ENCODE assay signal across 20 cellular contexts in genomic region chr19:2212861-2213711, GRCh38. TPM values are rescaled to one million over a fixed set of nuclear protein-coding genes. Genes with fewer than 3 reads are reported as not detected.
DNase-seq lines count a peak whose midpoint lies in the region; ATAC-seq and TF ChIP-seq lines count a peak whose summit lies in the region.
"Had no signal": no experiment of that assay in that cellular context is flagged by ENCODE, and none has a peak within 500 bp of the region (broad histone marks: within the 10 kb centered on the region; RNA-seq: fewer than 3 reads in every experiment).

No MANE protein-coding gene starts in this region.

- H3K27ac Mint-ChIP-seq in activated T-cell treated with anti-CD3 and anti-CD28 coated beads, Interleukin-2, amount 50 U/mL, for 24 hours: peak overlapping the region; percentile 75
- H3K27ac Mint-ChIP-seq: dendritic cell treated with granulocyte-macrophage colony-stimulating factor and Interleukin-4, amounts not matched to agents 40 ng/mL and 50 ng/mL, for 4 days had no signal

- intact Hi-C loops in dorsolateral prefrontal cortex (cut with DNase I): no loop called here

- H3K36me3 ChIP-seq in mesenchymal stem cell (ENCODE audit: control insufficient read depth in 1 of 2, insufficient read depth in 2 of 2, low read depth in 1 of 2, low read length in 2 of 2) (peaks cover 85 to 91% of the 10 kb centered on the region in 2 experiments), upper lobe of left lung (peaks cover 22 to 98% (median 91%) of the 10 kb centered on the region in 4 donors)

- no peak overlapping the region for H3K14ac ChIP-seq in mesenchymal stem cell (ENCODE audit: low read length in 2 of 2)

- no peak overlapping the region for H2BK5ac ChIP-seq in mesenchymal stem cell (ENCODE audit: low read depth, low read length, poor library complexity, severe bottlenecking)

- H3K9me3 ChIP-seq in mesenchymal stem cell (ENCODE audit: control insufficient read depth, low read length): no peaks in the 10 kb centered on the region
- no peaks in the 10 kb centered on the region for H3K9me3 ChIP-seq in upper lobe of left lung
- H3K9me3 ChIP-seq: esophagus muscularis mucosa, neutrophil, sigmoid colon had no signal

- no peak overlapping the region for H3K23ac ChIP-seq in mesenchymal stem cell (ENCODE audit: low read length in 2 of 2)

- H3K27me3 Mint-ChIP-seq in activated T-cell treated with anti-CD3 and anti-CD28 coated beads, Interleukin-2, amount 50 U/mL, for 24 hours: no peaks in the 10 kb centered on the region
- H3K27me3 Mint-ChIP-seq: dendritic cell treated with granulocyte-macrophage colony-stimulating factor and Interleukin-4, amounts not matched to agents 40 ng/mL and 50 ng/mL, for 4 days had no signal

- H3K9me3 Mint-ChIP-seq in activated T-cell treated with anti-CD3 and anti-CD28 coated beads, Interleukin-2, amount 50 U/mL, for 24 hours: no peaks in the 10 kb centered on the region
- H3K9me3 Mint-ChIP-seq: dendritic cell treated with granulocyte-macrophage colony-stimulating factor and Interleukin-4, amounts not matched to agents 40 ng/mL and 50 ng/mL, for 4 days had no signal

- H4K8ac ChIP-seq in mesenchymal stem cell (ENCODE audit: low read length): no peak overlapping the region

- TF ChIP-seq CTCF in dorsolateral prefrontal cortex (IDR thresholded peaks at IDR 0.05 in 54 of 56, conservative IDR thresholded peaks at IDR 0.05 in 2 of 56; ENCODE audit: low read depth in 1 of 56, partially characterized antibody in 56 of 56): no peak
- no peak for TF ChIP-seq CTCF in upper lobe of left lung (IDR thresholded peaks at IDR 0.05)

- TF ChIP-seq POLR2A in upper lobe of left lung (IDR thresholded peaks at IDR 0.05): no peak

- H3K4me1 ChIP-seq in mesenchymal stem cell (ENCODE audit: control insufficient read depth, insufficient read depth, low read depth, low read length) (peaks cover 25% of the 10 kb centered on the region), upper lobe of left lung (peaks cover 6 to 30% (median 11%) of the 10 kb centered on the region in 4 donors)

- peaks cover 58% of the 10 kb centered on the region for H3K79me1 ChIP-seq in mesenchymal stem cell (replicated peaks; ENCODE audit: low read length, poor library complexity, severe bottlenecking)

- H3K18ac ChIP-seq in mesenchymal stem cell (ENCODE audit: low read depth in 1 of 2, low read length in 2 of 2): no peak overlapping the region

- H3K4me2 ChIP-seq in mesenchymal stem cell (ENCODE audit: low read length, poor library complexity, severe bottlenecking): no peak overlapping the region

- H4K91ac ChIP-seq in mesenchymal stem cell (ENCODE audit: low read length): no peak overlapping the region

- H3K4ac ChIP-seq in mesenchymal stem cell (ENCODE audit: low read depth in 1 of 2, low read length in 2 of 2): no peak overlapping the region

- peak overlapping the region; percentile 29 for H3K9ac ChIP-seq in mesenchymal stem cell (ENCODE audit: low read length)

- 96% methylated on average over 21 of the region's 21 CpGs for WGBS in mesenchymal stem cell
- 89 to 91% methylated on average over 5 to 21 of the region's 21 CpGs for WGBS in upper lobe of left lung, 2 donors

- H3K27me3 ChIP-seq in dorsolateral prefrontal cortex: no peaks in the 10 kb centered on the region
- H3K27me3 ChIP-seq in mesenchymal stem cell (ENCODE audit: control insufficient read depth in 1 of 2, insufficient read depth in 1 of 2, low read length in 2 of 2): no peaks in the 10 kb centered on the region
- H3K27me3 ChIP-seq in upper lobe of left lung: no peaks in the 10 kb centered on the region
- H3K27me3 ChIP-seq: esophagus muscularis mucosa, neutrophil, sigmoid colon had no signal

- no peak overlapping the region for H2AK5ac ChIP-seq in mesenchymal stem cell (ENCODE audit: low read length, severe bottlenecking)

- no peak overlapping the region for H2BK15ac ChIP-seq in mesenchymal stem cell (ENCODE audit: low read depth, poor library complexity, severe bottlenecking)

- no peak overlapping the region for H2AFZ ChIP-seq in mesenchymal stem cell (ENCODE audit: low read depth, low read length)

- peaks cover 97% of the 10 kb centered on the region for H3K36me3 Mint-ChIP-seq in activated T-cell treated with anti-CD3 and anti-CD28 coated beads, Interleukin-2, amount 50 U/mL, for 24 hours (ENCODE audit: low read depth)

- no peak overlapping the region for H3K4me3 Mint-ChIP-seq in activated T-cell treated with anti-CD3 and anti-CD28 coated beads, Interleukin-2, amount 50 U/mL, for 24 hours
- H3K4me3 Mint-ChIP-seq: dendritic cell treated with granulocyte-macrophage colony-stimulating factor and Interleukin-4, amounts not matched to agents 40 ng/mL and 50 ng/mL, for 4 days had no signal

- no peak overlapping the region for H2BK12ac ChIP-seq in mesenchymal stem cell (ENCODE audit: low read length in 2 of 2)

- no peak for DNase-seq in activated T-cell treated with anti-CD3 and anti-CD28 coated beads, Interleukin-2, amount 50 U/mL, for 24 hours
- DNase-seq in activated T-cell treated with anti-CD3 and anti-CD28 coated beads for 4 hours (no peak), dorsolateral prefrontal cortex (no peak), mesenchymal stem cell (no peak), upper lobe of left lung (peak; percentile 60 to 64), HT-29 (ENCODE audit: low spot score) (no peak)
- DNase-seq in stimulated activated CD4-positive, alpha-beta T cell treated with anti-CD3 and anti-CD28 coated beads, Interleukin-15, amount 100 ng/mL, for 24 hours: no peak
- DNase-seq in activated CD8-positive, alpha-beta memory T cell treated with anti-CD3 and anti-CD28 coated beads, Interleukin-2, amount 50 U/mL, for 4 hours: no peak
- DNase-seq: activated CD4-positive, alpha-beta T cell treated with anti-CD3 and anti-CD28 coated beads for 48 hours; activated naive CD4-positive, alpha-beta T cell treated with anti-CD3 and anti-CD28 coated beads, Interleukin-2, amount 50 U/mL, for 16 hours; DMS153; GOT3; mesendoderm; NCI-H774; sigmoid colon had no signal

- TF ChIP-seq EP300 in upper lobe of left lung (IDR thresholded peaks at IDR 0.05): no peak

- H2BK120ac ChIP-seq in mesenchymal stem cell (ENCODE audit: low read depth, low read length): no peak overlapping the region

- peaks cover 21% of the 10 kb centered on the region for H3K4me1 Mint-ChIP-seq in activated T-cell treated with anti-CD3 and anti-CD28 coated beads, Interleukin-2, amount 50 U/mL, for 24 hours (ENCODE audit: low read depth)

- no peak overlapping the region for H3K4me3 ChIP-seq in dorsolateral prefrontal cortex
- no peak overlapping the region for H3K4me3 ChIP-seq in mesenchymal stem cell (ENCODE audit: insufficient read depth in 1 of 2, low read depth in 1 of 2, low read length in 2 of 2)
- peak overlapping the region in 1 of 4 donors; percentile 2 for H3K4me3 ChIP-seq in upper lobe of left lung
- H3K4me3 ChIP-seq: esophagus muscularis mucosa, sigmoid colon had no signal

- peak; percentile 32 to 70 for ATAC-seq in upper lobe of left lung (ENCODE audit: low FRiP score in 2 of 2)
- ATAC-seq: Panc1 had no signal

- H3K27ac ChIP-seq in dorsolateral prefrontal cortex: peak overlapping the region in 42 of 59 donors; percentile 2 to 84 (median 64)
- no peak overlapping the region for H3K27ac ChIP-seq in mesenchymal stem cell (ENCODE audit: low read length, poor library complexity, severe bottlenecking)
- peak overlapping the region; percentile 23 to 73 (median 65) for H3K27ac ChIP-seq in upper lobe of left lung
- H3K27ac ChIP-seq: C4-2B, esophagus muscularis mucosa, neutrophil, sigmoid colon had no signal

RNA-seq across cellular contexts. Expression of gene PLEKHJ1, which starts 23.0 kb away (rescaled TPM):
- total RNA-seq in dorsolateral prefrontal cortex: 10 to 100 TPM; 32.8 to 66.7 (median 46.1) TPM
- 53.7 TPM for polyA plus RNA-seq in mesenchymal stem cell (2013, experiment 1 of 2)
- polyA plus RNA-seq in mesenchymal stem cell (2013, experiment 2 of 2): 52.9 TPM
- 100 to 1,000 TPM in 2 of 6 donors, 10 to 100 TPM in 4; 67.2 to 114 (median 79.3) TPM for total RNA-seq in upper lobe of left lung
- 295 and 307 TPM in 2 replicates for total RNA-seq in HT-29 (2014; rRNA removed; shearing (Covaris generic))

RNA-seq across cellular contexts. Expression of gene SF3A2, which starts 23.5 kb away (rescaled TPM):
- 10 to 100 TPM; 27.0 to 68.4 (median 48.2) TPM for total RNA-seq in dorsolateral prefrontal cortex
- polyA plus RNA-seq in mesenchymal stem cell (2013, experiment 1 of 2): 66.8 TPM
- polyA plus RNA-seq in mesenchymal stem cell (2013, experiment 2 of 2): 60.7 TPM
- 100 to 1,000 TPM in 1 of 6 donors, 10 to 100 TPM in 5; 39.8 to 104 (median 70.7) TPM for total RNA-seq in upper lobe of left lung
- total RNA-seq in HT-29 (2014; rRNA removed; shearing (Covaris generic)): 80.5 and 102 TPM in 2 replicates

RNA-seq across cellular contexts. Expression of gene AMH, which starts 36.0 kb away (rescaled TPM):
- total RNA-seq in dorsolateral prefrontal cortex: 10 to 100 TPM in 40 of 120 experiments, 1 to 10 TPM in 79, not detected in 1; 2.5 to 24.6 (median 7.6) TPM
- polyA plus RNA-seq in mesenchymal stem cell (2013, experiment 1 of 2): 3.1 TPM
- polyA plus RNA-seq in mesenchymal stem cell (2013, experiment 2 of 2): 3.1 TPM
- 1 to 10 TPM; 1.1 to 6.3 (median 3.2) TPM for total RNA-seq in upper lobe of left lung
- 17.3 and 19.9 TPM in 2 replicates for total RNA-seq in HT-29 (2014; rRNA removed; shearing (Covaris generic))

RNA-seq across cellular contexts. Expression of gene JSRP1, which starts 43.1 kb away (rescaled TPM):
- total RNA-seq in dorsolateral prefrontal cortex (1 to 10 TPM in 34 of 120 experiments, under 1 TPM in 34, not detected in 52; 0.43 to 2.3 (median 1.0) TPM), upper lobe of left lung (1 to 10 TPM in 3 of 6 donors, not detected in 3; 1.2 to 3.7 (median 1.7) TPM)
- 0.17 TPM for polyA plus RNA-seq in mesenchymal stem cell (2013, experiment 1 of 2)
- polyA plus RNA-seq in mesenchymal stem cell (2013, experiment 2 of 2): 0.10 TPM
- 0.34 and 0.38 TPM in 2 replicates for total RNA-seq in HT-29 (2014; rRNA removed; shearing (Covaris generic))
- total RNA-seq: esophagus muscularis mucosa had no signal

RNA-seq across cellular contexts. Expression of gene DOT1L, which starts 49.4 kb away (rescaled TPM):
- total RNA-seq in dorsolateral prefrontal cortex: 10 to 100 TPM; 11.9 to 52.7 (median 23.7) TPM
- 8.7 TPM for polyA plus RNA-seq in mesenchymal stem cell (2013, experiment 1 of 2)
- 8.0 TPM for polyA plus RNA-seq in mesenchymal stem cell (2013, experiment 2 of 2)
- total RNA-seq in upper lobe of left lung: 100 to 1,000 TPM in 1 of 6 donors, 10 to 100 TPM in 5; 30.3 to 104 (median 37.2) TPM
- 12.9 and 19.5 TPM in 2 replicates for total RNA-seq in HT-29 (2014; rRNA removed; shearing (Covaris generic))

Comparison
In these comparisons a context has a peak if more than half of its experiments do, and no peak if none do; other contexts are left out.
1. DNase-seq: peak in upper lobe of left lung (2 of 2); none in activated T-cell treated with anti-CD3 and anti-CD28 coated beads, Interleukin-2, amount 50 U/mL, for 24 hours (single experiment), activated T-cell treated with anti-CD3 and anti-CD28 coated beads for 4 hours (single experiment), dorsolateral prefrontal cortex (0 of 10), mesenchymal stem cell (single experiment), stimulated activated CD4-positive, alpha-beta T cell treated with anti-CD3 and anti-CD28 coated beads, Interleukin-15, amount 100 ng/mL, for 24 hours (single experiment), activated CD8-positive, alpha-beta memory T cell treated with anti-CD3 and anti-CD28 coated beads, Interleukin-2, amount 50 U/mL, for 4 hours (single experiment) and HT-29 (single experiment).